Comparison of ENCODE assay signal across 22 cellular contexts in the genomic region with DNA sequence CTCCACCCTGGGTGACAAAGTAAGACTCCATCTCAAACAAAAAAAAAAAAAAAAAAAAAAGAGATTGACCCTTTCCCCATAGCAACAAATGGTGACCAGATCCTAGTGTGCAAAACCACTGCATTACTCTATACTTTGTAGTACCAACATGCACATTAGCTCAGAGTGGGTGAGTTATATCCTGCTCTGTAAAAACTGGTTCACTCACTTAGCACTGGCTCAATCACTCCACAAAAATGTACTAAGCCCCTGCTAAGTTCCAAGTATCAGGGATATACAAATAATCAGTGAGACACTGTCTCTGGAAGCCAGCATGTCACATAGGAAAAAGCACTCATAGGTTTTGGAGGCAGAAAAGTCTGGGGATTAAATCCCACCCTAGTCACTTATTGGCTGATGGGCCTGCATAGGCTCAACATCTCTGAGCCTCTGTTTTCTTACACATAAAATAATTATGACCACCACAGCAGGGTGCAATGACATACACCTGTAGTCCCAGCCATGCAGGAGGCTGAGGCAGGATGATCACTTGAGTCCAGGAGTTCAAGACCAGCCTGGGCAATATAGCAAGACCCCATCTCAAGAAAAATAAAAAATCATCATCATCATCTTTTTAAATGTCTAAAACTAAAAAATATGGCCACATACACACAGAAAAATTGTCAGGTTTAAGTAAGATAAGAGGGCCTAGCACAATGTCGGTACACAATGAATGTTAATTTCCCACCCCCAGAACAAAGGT. TPM values are rescaled to one million over a fixed set of nuclear protein-coding genes. Genes with fewer than 3 reads are reported as not detected.
A peak's percentile ranks its signal among the peaks of the same experiment; 100 is the strongest.
DNase-seq lines count a peak whose midpoint lies in the region; TF ChIP-seq lines count a peak whose summit lies in the region.
"Had no signal": no experiment of that assay in that cellular context is flagged by ENCODE, and none has a peak within 500 bp of the region (broad histone marks: within the 10 kb centered on the region; RNA-seq: fewer than 3 reads in every experiment).

No MANE protein-coding gene starts in this region.

- DNase-seq in AG08396 (ENCODE audit: low spot score) (peak; percentile 63), HFFc6 (peak; percentile 76), adipocyte (ENCODE audit: low read depth) (peak; percentile 23), fibroblast of peridontal ligament (ENCODE audit: extremely low read depth) (peak; percentile 38), anterior cingulate cortex (lab: John Stamatoyannopoulos, UW) (no peak), COLO668 (lab: John Stamatoyannopoulos, UW; ENCODE audit: unreplicated experiment) (no peak), esophagus squamous epithelium (lab: John Stamatoyannopoulos, UW) (no peak)
- no peak for DNase-seq in stimulated activated naive CD4-positive, alpha-beta T cell (lab: John Stamatoyannopoulos, UW)
- DNase-seq: activated B cell treated with CpG ODN at 0.5 μM for 24 hours; activated naive CD8-positive, alpha-beta T cell treated with anti-CD3 and anti-CD28 coated beads for 36 hours; cerebellar nuclear complex; COR-L47; endodermal cell; left ventricle myocardium inferior; NCI-H187; NCI-H345; occipital lobe; Right ventricle myocardium superior; stimulated activated CD4-positive, alpha-beta T cell treated with anti-CD3 and anti-CD28 coated beads, Interleukin-4, amount 100 ng/mL, for 24 hours had no signal

- H3K27me3 Mint-ChIP-seq in HFFc6 (ENCODE audit: insufficient read depth): no peaks in the 10 kb centered on the region
- H3K27me3 Mint-ChIP-seq: activated B cell treated with CpG ODN at 0.5 μM for 24 hours; activated naive CD8-positive, alpha-beta T cell treated with anti-CD3 and anti-CD28 coated beads for 36 hours had no signal

- WGBS in esophagus squamous epithelium, 2 donors: 89% methylated on average over 1 of the region's 1 CpG

- no peaks in the 10 kb centered on the region for H3K27me3 ChIP-seq in adipocyte (replicated peaks; ENCODE audit: control insufficient read depth, insufficient read depth, low read length)
- no peaks in the 10 kb centered on the region for H3K27me3 ChIP-seq in esophagus squamous epithelium
- H3K27me3 ChIP-seq: gastroesophageal sphincter had no signal

- H3K4me3 Mint-ChIP-seq in HFFc6: no peak overlapping the region
- H3K4me3 Mint-ChIP-seq: activated B cell treated with CpG ODN at 0.5 μM for 24 hours; activated naive CD8-positive, alpha-beta T cell treated with anti-CD3 and anti-CD28 coated beads for 36 hours; activated T-helper 1 cell treated with anti-CD3 and anti-CD28 coated beads, Interleukin-12 subunit alpha, Interleukin-12 subunit beta, Interleukin-2, Interleukin-4 antibody, amounts not matched to agents 30 ng/mL and 10 ng/mL and 1 ng/mL, durations not matched to agents 14 hours and 24 hours and 36 hours; endodermal cell had no signal

- peaks cover 38% of the 10 kb centered on the region for H3K4me1 Mint-ChIP-seq in HFFc6 (ENCODE audit: low read depth)

- TF ChIP-seq CTCF in HFFc6 (IDR thresholded peaks at IDR 0.05) (no peak), esophagus squamous epithelium (IDR thresholded peaks at IDR 0.05) (no peak)

- no peak overlapping the region for H3K27ac ChIP-seq in esophagus squamous epithelium
- H3K27ac ChIP-seq: gastroesophageal sphincter, left ventricle myocardium inferior had no signal

- H3K36me3 Mint-ChIP-seq in HFFc6 (ENCODE audit: low read depth): peaks cover 5% of the 10 kb centered on the region

- intact Hi-C loops in esophagus squamous epithelium (cut with DNase I): no loop called here

- H3K9me3 ChIP-seq in adipocyte (ENCODE audit: control insufficient read depth, low read length) (no peaks in the 10 kb centered on the region), esophagus squamous epithelium (no peaks in the 10 kb centered on the region)
- H3K9me3 ChIP-seq: gastroesophageal sphincter, HAP-1, left ventricle myocardium inferior had no signal

- H3K9me3 Mint-ChIP-seq in HFFc6: no peaks in the 10 kb centered on the region
- H3K9me3 Mint-ChIP-seq: activated B cell treated with CpG ODN at 0.5 μM for 24 hours; activated naive CD8-positive, alpha-beta T cell treated with anti-CD3 and anti-CD28 coated beads for 36 hours; activated T-helper 1 cell treated with anti-CD3 and anti-CD28 coated beads, Interleukin-12 subunit alpha, Interleukin-12 subunit beta, Interleukin-2, Interleukin-4 antibody, amounts not matched to agents 30 ng/mL and 10 ng/mL and 1 ng/mL, durations not matched to agents 14 hours and 24 hours and 36 hours; endodermal cell had no signal

- H3K4me3 ChIP-seq in adipocyte (ENCODE audit: low read length) (no peak overlapping the region), esophagus squamous epithelium (no peak overlapping the region)
- H3K4me3 ChIP-seq: gastroesophageal sphincter, HAP-1, left ventricle myocardium inferior had no signal

- H3K27ac Mint-ChIP-seq in HFFc6: peak overlapping the region; percentile 73
- H3K27ac Mint-ChIP-seq: activated B cell treated with CpG ODN at 0.5 μM for 24 hours; activated naive CD8-positive, alpha-beta T cell treated with anti-CD3 and anti-CD28 coated beads for 36 hours; activated T-helper 1 cell treated with anti-CD3 and anti-CD28 coated beads, Interleukin-12 subunit alpha, Interleukin-12 subunit beta, Interleukin-2, Interleukin-4 antibody, amounts not matched to agents 30 ng/mL and 10 ng/mL and 1 ng/mL, durations not matched to agents 14 hours and 24 hours and 36 hours; endodermal cell had no signal

- no peaks in the 10 kb centered on the region for H3K4me1 ChIP-seq in adipocyte (ENCODE audit: control insufficient read depth, insufficient read depth, low read length)
- peaks cover 0 to 4% (median 0%) of the 10 kb centered on the region in 3 donors for H3K4me1 ChIP-seq in esophagus squamous epithelium
- H3K4me1 ChIP-seq: gastroesophageal sphincter, left ventricle myocardium inferior had no signal

- no peaks in the 10 kb centered on the region for H3K36me3 ChIP-seq in adipocyte (ENCODE audit: control insufficient read depth, insufficient read depth, low read length, severe bottlenecking)
- H3K36me3 ChIP-seq in esophagus squamous epithelium: no peaks in the 10 kb centered on the region
- H3K36me3 ChIP-seq: HAP-1, left ventricle myocardium inferior had no signal

- TF ChIP-seq POLR2A in esophagus squamous epithelium (IDR thresholded peaks at IDR 0.05): no peak

- H3K9ac ChIP-seq in adipocyte (ENCODE audit: low read length): no peak overlapping the region

RNA-seq across cellular contexts. Expression of gene FAM168A, which starts 11.9 kb away (rescaled TPM):
- total RNA-seq in HFFc6 (2021; fragmentation: NEBNext Ultra II Directional; extraction: Animal tissue kit (Norgen Biotek cat#: 25700)): 10 to 100 TPM; 32.6 to 40.1 (median 38.8) TPM
- total RNA-seq in esophagus squamous epithelium: 10 to 100 TPM in 2 of 4 donors, 1 to 10 TPM in 2; 7.0 to 15.5 (median 12.3) TPM

Comparison
In these comparisons a context has a peak if more than half of its experiments do, and no peak if none do; other contexts are left out.
1. DNase-seq: peak in AG08396 (single experiment), HFFc6 (single experiment), adipocyte (single experiment) and fibroblast of peridontal ligament (single experiment); none in anterior cingulate cortex (0 of 58), COLO668 (single experiment), esophagus squamous epithelium (single experiment) and stimulated activated naive CD4-positive, alpha-beta T cell (0 of 6).